Comparison of ENCODE assay signal across 1 cellular context in genomic region chr16:24151482-24151939, GRCh38.
TF ChIP-seq lines count a peak whose summit lies in the region.

No MANE protein-coding gene starts in this region.

TF ChIP-seq in HepG2, 621 proteins besides CTCF, POLR2A, EP300 and RAD21 (continued from another document):
- TF ChIP-seq CREB1 (IDR thresholded peaks at IDR 0.05), result peak; percentile 41; the same call in 1 of the 2 replicates
- no peak for TF ChIP-seq CREB1 (CRISPR knock-in tag; IDR thresholded peaks at IDR 0.05)
TF ChIP-seq in HepG2: peak in this region for 1.
